ENCODE assay signal across 1 cellular context in the genomic region with DNA sequence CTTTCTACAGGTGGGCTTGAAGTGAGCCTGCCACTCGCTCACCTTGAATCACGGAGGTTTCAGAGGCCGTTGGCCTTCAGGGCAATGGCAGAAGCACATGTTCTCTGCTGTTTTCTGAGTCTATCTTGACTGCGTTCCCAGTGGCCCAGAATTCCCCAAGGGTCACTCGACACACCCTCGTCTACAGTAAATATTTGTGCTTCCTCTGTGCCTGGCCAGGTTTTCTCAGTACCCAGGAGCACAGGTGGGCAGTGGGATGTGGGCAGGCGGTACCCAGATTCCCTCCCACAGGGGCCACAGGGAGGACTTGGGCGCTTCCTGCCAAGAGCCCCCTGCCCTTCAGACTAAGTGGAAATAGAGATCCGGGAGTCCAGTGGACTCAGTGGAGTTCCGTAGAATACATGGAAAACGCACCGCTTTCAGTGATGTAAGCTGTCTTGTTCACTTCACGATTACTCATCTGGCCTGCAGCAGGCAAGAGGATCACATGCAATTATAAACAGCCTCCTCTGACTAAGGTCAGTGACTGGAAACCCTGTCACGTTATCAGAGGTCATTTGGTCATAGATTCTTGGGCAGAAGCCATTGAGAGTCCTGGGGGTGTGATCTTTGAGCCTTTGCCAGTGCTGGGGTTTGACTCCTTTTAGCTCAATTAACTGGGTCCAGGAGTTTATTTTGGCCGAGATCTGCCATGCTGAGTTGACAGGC.
A peak's percentile ranks its signal among the peaks of the same experiment; 100 is the strongest.
TF ChIP-seq lines count a peak whose summit lies in the region.

No MANE protein-coding gene starts in this region.

TF ChIP-seq in HepG2, 621 proteins besides CTCF, POLR2A, EP300 and RAD21 (continued from another document and continues in another):
- TF ChIP-seq TRIM24 (CRISPR knock-in tag; IDR thresholded peaks at IDR 0.05) (no peak), KAT8 (CRISPR knock-in tag; IDR thresholded peaks at IDR 0.05) (peak; percentile 30; the same call in 1 of the 2 replicates), TCF7L2 (IDR thresholded peaks at IDR 0.05; ENCODE audit: low read depth, low read length) (no peak), BHLHE40 (IDR thresholded peaks at IDR 0.05; ENCODE audit: low read length) (peak; percentile 75), TBX2 (CRISPR knock-in tag; IDR thresholded peaks at IDR 0.05; ENCODE audit: borderline replicate concordance) (peak; percentile 38; the same call in 1 of the 2 replicates), ZNF737 (CRISPR knock-in tag; IDR thresholded peaks at IDR 0.05; ENCODE audit: borderline replicate concordance) (no peak), SAP130 (CRISPR knock-in tag; IDR thresholded peaks at IDR 0.05; ENCODE audit: low read depth) (peak; percentile 85), HNF4G (IDR thresholded peaks at IDR 0.05; ENCODE audit: borderline replicate concordance, low read depth, low read length) (peak; percentile 25; the same call in 1 of the 2 replicates), HNF4G (CRISPR knock-in tag; IDR thresholded peaks at IDR 0.05; ENCODE audit: borderline replicate concordance, low read depth) (no peak), KMT2B (CRISPR knock-in tag; IDR thresholded peaks at IDR 0.05) (0 out of 2 replicates have a peak, but pooled peaks have one; percentile 26), ZNF792 (CRISPR knock-in tag; IDR thresholded peaks at IDR 0.05) (no peak), ZNF44 (CRISPR knock-in tag; IDR thresholded peaks at IDR 0.05) (no peak), TEAD3 (CRISPR knock-in tag; optimal IDR thresholded peaks at IDR 0.05; ENCODE audit: borderline replicate concordance) (peak; percentile 41), ZNF3 (CRISPR knock-in tag; IDR thresholded peaks at IDR 0.05) (peak; percentile 57; the same call in 1 of the 2 replicates), NR2F1 (CRISPR knock-in tag; IDR thresholded peaks at IDR 0.05) (peak; percentile 71 to 75), ZEB1 (IDR thresholded peaks at IDR 0.05; ENCODE audit: insufficient replicate concordance, low read depth) (peak; percentile 46), MXD4 (CRISPR knock-in tag; IDR thresholded peaks at IDR 0.05) (peak; percentile 43; the same call in 1 of the 2 replicates), FOXP1 (IDR thresholded peaks at IDR 0.05) (no peak), FOXP1 (CRISPR knock-in tag; IDR thresholded peaks at IDR 0.05) (peak; percentile 42), GATAD2A (CRISPR knock-in tag; IDR thresholded peaks at IDR 0.05) (peak; percentile 25; the same call in 1 of the 2 replicates), NR2F2 (IDR thresholded peaks at IDR 0.05; ENCODE audit: borderline replicate concordance, low read depth) (peak; percentile 45; the same call in 1 of the 2 replicates), ZNF143 (CRISPR knock-in tag; IDR thresholded peaks at IDR 0.05) (peak; percentile 48; the same call in 1 of the 2 replicates), ZNF121 (CRISPR knock-in tag; IDR thresholded peaks at IDR 0.05) (0 out of 2 replicates have a peak, but pooled peaks have one; percentile 47), PTBP1 (IDR thresholded peaks at IDR 0.05; ENCODE audit: low read depth, low read length, poor library complexity, severe bottlenecking) (no peak), TBX3 (IDR thresholded peaks at IDR 0.05; ENCODE audit: borderline replicate concordance) (peak; percentile 32; the same call in 1 of the 2 replicates), HNF4A (CRISPR knock-in tag; IDR thresholded peaks at IDR 0.05) (peak; percentile 59), ZNF644 (CRISPR knock-in tag; IDR thresholded peaks at IDR 0.05; ENCODE audit: low read depth) (peak; percentile 35; the same call in 1 of the 2 replicates), TGIF2 (CRISPR knock-in tag; IDR thresholded peaks at IDR 0.05) (peak; percentile 5; the same call in 1 of the 2 replicates)
- TF ChIP-seq, protein P1, sequence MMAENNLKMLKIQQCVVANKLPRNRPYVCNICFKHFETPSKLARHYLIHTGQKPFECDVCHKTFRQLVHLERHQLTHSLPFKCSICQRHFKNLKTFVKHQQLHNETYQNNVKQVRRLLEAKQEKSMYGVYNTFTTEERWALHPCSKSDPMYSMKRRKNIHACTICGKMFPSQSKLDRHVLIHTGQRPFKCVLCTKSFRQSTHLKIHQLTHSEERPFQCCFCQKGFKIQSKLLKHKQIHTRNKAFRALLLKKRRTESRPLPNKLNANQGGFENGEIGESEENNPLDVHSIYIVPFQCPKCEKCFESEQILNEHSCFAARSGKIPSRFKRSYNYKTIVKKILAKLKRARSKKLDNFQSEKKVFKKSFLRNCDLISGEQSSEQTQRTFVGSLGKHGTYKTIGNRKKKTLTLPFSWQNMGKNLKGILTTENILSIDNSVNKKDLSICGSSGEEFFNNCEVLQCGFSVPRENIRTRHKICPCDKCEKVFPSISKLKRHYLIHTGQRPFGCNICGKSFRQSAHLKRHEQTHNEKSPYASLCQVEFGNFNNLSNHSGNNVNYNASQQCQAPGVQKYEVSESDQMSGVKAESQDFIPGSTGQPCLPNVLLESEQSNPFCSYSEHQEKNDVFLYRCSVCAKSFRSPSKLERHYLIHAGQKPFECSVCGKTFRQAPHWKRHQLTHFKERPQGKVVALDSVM (CRISPR knock-in tag; IDR thresholded peaks at IDR 0.05): 0 out of 2 replicates have a peak, but pooled peaks have one; percentile 24
- TF ChIP-seq, protein P2, sequence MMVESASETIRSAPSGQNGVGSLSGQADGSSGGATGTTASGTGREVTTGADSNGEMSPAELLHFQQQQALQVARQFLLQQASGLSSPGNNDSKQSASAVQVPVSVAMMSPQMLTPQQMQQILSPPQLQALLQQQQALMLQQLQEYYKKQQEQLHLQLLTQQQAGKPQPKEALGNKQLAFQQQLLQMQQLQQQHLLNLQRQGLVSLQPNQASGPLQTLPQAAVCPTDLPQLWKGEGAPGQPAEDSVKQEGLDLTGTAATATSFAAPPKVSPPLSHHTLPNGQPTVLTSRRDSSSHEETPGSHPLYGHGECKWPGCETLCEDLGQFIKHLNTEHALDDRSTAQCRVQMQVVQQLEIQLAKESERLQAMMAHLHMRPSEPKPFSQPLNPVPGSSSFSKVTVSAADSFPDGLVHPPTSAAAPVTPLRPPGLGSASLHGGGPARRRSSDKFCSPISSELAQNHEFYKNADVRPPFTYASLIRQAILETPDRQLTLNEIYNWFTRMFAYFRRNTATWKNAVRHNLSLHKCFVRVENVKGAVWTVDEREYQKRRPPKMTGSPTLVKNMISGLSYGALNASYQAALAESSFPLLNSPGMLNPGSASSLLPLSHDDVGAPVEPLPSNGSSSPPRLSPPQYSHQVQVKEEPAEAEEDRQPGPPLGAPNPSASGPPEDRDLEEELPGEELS (CRISPR knock-in tag; IDR thresholded peaks at IDR 0.05): peak; percentile 55
- TF ChIP-seq, protein P3, sequence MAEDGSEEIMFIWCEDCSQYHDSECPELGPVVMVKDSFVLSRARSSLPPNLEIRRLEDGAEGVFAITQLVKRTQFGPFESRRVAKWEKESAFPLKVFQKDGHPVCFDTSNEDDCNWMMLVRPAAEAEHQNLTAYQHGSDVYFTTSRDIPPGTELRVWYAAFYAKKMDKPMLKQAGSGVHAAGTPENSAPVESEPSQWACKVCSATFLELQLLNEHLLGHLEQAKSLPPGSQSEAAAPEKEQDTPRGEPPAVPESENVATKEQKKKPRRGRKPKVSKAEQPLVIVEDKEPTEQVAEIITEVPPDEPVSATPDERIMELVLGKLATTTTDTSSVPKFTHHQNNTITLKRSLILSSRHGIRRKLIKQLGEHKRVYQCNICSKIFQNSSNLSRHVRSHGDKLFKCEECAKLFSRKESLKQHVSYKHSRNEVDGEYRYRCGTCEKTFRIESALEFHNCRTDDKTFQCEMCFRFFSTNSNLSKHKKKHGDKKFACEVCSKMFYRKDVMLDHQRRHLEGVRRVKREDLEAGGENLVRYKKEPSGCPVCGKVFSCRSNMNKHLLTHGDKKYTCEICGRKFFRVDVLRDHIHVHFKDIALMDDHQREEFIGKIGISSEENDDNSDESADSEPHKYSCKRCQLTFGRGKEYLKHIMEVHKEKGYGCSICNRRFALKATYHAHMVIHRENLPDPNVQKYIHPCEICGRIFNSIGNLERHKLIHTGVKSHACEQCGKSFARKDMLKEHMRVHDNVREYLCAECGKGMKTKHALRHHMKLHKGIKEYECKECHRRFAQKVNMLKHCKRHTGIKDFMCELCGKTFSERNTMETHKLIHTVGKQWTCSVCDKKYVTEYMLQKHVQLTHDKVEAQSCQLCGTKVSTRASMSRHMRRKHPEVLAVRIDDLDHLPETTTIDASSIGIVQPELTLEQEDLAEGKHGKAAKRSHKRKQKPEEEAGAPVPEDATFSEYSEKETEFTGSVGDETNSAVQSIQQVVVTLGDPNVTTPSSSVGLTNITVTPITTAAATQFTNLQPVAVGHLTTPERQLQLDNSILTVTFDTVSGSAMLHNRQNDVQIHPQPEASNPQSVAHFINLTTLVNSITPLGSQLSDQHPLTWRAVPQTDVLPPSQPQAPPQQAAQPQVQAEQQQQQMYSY (CRISPR knock-in tag; IDR thresholded peaks at IDR 0.05): peak; percentile 80
- TF ChIP-seq, protein P4, sequence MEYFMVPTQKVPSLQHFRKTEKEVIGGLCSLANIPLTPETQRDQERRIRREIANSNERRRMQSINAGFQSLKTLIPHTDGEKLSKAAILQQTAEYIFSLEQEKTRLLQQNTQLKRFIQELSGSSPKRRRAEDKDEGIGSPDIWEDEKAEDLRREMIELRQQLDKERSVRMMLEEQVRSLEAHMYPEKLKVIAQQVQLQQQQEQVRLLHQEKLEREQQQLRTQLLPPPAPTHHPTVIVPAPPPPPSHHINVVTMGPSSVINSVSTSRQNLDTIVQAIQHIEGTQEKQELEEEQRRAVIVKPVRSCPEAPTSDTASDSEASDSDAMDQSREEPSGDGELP (IDR thresholded peaks at IDR 0.05; ENCODE audit: borderline replicate concordance, low read depth): peak; percentile 33; the same call in 1 of the 2 replicates
- TF ChIP-seq, protein P5, sequence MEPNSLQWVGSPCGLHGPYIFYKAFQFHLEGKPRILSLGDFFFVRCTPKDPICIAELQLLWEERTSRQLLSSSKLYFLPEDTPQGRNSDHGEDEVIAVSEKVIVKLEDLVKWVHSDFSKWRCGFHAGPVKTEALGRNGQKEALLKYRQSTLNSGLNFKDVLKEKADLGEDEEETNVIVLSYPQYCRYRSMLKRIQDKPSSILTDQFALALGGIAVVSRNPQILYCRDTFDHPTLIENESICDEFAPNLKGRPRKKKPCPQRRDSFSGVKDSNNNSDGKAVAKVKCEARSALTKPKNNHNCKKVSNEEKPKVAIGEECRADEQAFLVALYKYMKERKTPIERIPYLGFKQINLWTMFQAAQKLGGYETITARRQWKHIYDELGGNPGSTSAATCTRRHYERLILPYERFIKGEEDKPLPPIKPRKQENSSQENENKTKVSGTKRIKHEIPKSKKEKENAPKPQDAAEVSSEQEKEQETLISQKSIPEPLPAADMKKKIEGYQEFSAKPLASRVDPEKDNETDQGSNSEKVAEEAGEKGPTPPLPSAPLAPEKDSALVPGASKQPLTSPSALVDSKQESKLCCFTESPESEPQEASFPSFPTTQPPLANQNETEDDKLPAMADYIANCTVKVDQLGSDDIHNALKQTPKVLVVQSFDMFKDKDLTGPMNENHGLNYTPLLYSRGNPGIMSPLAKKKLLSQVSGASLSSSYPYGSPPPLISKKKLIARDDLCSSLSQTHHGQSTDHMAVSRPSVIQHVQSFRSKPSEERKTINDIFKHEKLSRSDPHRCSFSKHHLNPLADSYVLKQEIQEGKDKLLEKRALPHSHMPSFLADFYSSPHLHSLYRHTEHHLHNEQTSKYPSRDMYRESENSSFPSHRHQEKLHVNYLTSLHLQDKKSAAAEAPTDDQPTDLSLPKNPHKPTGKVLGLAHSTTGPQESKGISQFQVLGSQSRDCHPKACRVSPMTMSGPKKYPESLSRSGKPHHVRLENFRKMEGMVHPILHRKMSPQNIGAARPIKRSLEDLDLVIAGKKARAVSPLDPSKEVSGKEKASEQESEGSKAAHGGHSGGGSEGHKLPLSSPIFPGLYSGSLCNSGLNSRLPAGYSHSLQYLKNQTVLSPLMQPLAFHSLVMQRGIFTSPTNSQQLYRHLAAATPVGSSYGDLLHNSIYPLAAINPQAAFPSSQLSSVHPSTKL (CRISPR knock-in tag; IDR thresholded peaks at IDR 0.05): peak; percentile 53
- TF ChIP-seq, protein P6, sequence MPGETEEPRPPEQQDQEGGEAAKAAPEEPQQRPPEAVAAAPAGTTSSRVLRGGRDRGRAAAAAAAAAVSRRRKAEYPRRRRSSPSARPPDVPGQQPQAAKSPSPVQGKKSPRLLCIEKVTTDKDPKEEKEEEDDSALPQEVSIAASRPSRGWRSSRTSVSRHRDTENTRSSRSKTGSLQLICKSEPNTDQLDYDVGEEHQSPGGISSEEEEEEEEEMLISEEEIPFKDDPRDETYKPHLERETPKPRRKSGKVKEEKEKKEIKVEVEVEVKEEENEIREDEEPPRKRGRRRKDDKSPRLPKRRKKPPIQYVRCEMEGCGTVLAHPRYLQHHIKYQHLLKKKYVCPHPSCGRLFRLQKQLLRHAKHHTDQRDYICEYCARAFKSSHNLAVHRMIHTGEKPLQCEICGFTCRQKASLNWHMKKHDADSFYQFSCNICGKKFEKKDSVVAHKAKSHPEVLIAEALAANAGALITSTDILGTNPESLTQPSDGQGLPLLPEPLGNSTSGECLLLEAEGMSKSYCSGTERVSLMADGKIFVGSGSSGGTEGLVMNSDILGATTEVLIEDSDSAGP (CRISPR knock-in tag; IDR thresholded peaks at IDR 0.05; ENCODE audit: borderline replicate concordance): peak; percentile 21; the same call in 1 of the 2 replicates
- TF ChIP-seq, protein P7, sequence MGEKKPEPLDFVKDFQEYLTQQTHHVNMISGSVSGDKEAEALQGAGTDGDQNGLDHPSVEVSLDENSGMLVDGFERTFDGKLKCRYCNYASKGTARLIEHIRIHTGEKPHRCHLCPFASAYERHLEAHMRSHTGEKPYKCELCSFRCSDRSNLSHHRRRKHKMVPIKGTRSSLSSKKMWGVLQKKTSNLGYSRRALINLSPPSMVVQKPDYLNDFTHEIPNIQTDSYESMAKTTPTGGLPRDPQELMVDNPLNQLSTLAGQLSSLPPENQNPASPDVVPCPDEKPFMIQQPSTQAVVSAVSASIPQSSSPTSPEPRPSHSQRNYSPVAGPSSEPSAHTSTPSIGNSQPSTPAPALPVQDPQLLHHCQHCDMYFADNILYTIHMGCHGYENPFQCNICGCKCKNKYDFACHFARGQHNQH (CRISPR knock-in tag; IDR thresholded peaks at IDR 0.05): peak; percentile 51
- TF ChIP-seq, protein P8, sequence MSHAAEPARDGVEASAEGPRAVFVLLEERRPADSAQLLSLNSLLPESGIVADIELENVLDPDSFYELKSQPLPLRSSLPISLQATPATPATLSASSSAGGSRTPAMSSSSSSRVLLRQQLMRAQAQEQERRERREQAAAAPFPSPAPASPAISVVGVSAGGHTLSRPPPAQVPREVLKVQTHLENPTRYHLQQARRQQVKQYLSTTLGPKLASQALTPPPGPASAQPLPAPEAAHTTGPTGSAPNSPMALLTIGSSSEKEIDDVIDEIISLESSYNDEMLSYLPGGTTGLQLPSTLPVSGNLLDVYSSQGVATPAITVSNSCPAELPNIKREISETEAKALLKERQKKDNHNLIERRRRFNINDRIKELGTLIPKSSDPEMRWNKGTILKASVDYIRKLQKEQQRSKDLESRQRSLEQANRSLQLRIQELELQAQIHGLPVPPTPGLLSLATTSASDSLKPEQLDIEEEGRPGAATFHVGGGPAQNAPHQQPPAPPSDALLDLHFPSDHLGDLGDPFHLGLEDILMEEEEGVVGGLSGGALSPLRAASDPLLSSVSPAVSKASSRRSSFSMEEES (CRISPR knock-in tag; IDR thresholded peaks at IDR 0.05): peak; percentile 74
